Comparison of ENCODE assay signal across 34 cellular contexts in genomic region chr6:28497893-28498292, GRCh38. TPM values are rescaled to one million over a fixed set of nuclear protein-coding genes. Genes with fewer than 3 reads are reported as not detected.
"Had no signal": no experiment of that assay in that cellular context is flagged by ENCODE, and none has a peak within 500 bp of the region (broad histone marks: within the 10 kb centered on the region; RNA-seq: fewer than 3 reads in every experiment).

No MANE protein-coding gene starts in this region.

- H3K4me2 ChIP-seq: smooth muscle cell had no signal

- DNase-seq: heart left ventricle; islet precursor cell; left ventricle myocardium inferior; midbrain; mucosa of descending colon; naive thymus-derived CD4-positive, alpha-beta T cell; ovary; right lobe of liver; stimulated activated CD4-positive, alpha-beta T cell treated with anti-CD3 and anti-CD28 coated beads, Interleukin-1b, Interleukin-23, amount 100 ng/mL, for 48 hours; stimulated activated CD4-positive, alpha-beta T cell treated with anti-CD3 and anti-CD28 coated beads, Interleukin-2, amount 100 ng/mL, for 48 hours; stimulated activated CD4-positive, alpha-beta T cell treated with anti-CD3 and anti-CD28 coated beads, Interleukin-4, amount 100 ng/mL, for 4 hours; stimulated activated CD8-positive, alpha-beta memory T cell treated with anti-CD3 and anti-CD28 coated beads, Interleukin-4, amount 100 ng/mL, for 48 hours; stimulated activated naive CD4-positive, alpha-beta T cell treated with Interleukin-2 at 50 U/mL for 16 hours; stomach; testis; thyroid gland; transverse colon; upper lobe of right lung had no signal

- ATAC-seq: heart left ventricle; mucosa of descending colon; naive thymus-derived CD4-positive, alpha-beta T cell; natural killer cell treated with Interleukin-12 subunit alpha and Interleukin-12 subunit beta and Interleukin-15 and Interleukin-18, amount 100 ng/mL, for 72 hours; right lobe of liver; stimulated activated memory B cell treated with anti-CD40 and anti-IgM and Interleukin-4, amounts not matched to agents 10 μg/mL and 1 μg/mL and 100 μg/mL, for 72 hours; upper lobe of right lung had no signal

- H3K27ac ChIP-seq: heart left ventricle, left ventricle myocardium inferior, ovary, right atrium auricular region, right lobe of liver, stomach, testis, thyroid gland, transverse colon, upper lobe of right lung had no signal

- H3K36me3 ChIP-seq: heart left ventricle, left ventricle myocardium inferior, ovary, right atrium auricular region, right lobe of liver, stomach, thyroid gland, transverse colon, upper lobe of right lung had no signal

- H3K9me3 ChIP-seq: heart left ventricle, left ventricle myocardium inferior, mucosa of descending colon, ovary, right atrium auricular region, right lobe of liver, stomach, testis, thyroid gland, transverse colon, upper lobe of right lung had no signal

- FAIRE-seq: urothelium cell line had no signal

- H3K4me1 ChIP-seq: heart left ventricle, left ventricle myocardium inferior, right atrium auricular region, right lobe of liver, stomach, testis, thyroid gland, transverse colon, upper lobe of right lung had no signal

- H3K27me3 ChIP-seq: ovary, right atrium auricular region, right lobe of liver, testis, thyroid gland, upper lobe of right lung had no signal

- H3K4me3 ChIP-seq: heart left ventricle, left ventricle myocardium inferior, lung, mucosa of descending colon, ovary, right atrium auricular region, right lobe of liver, smooth muscle cell, stomach, testis, thyroid gland, transverse colon, upper lobe of right lung had no signal

RNA-seq across cellular contexts. Expression of gene GPX6, which starts 17.7 kb away (rescaled TPM):
- total RNA-seq: heart left ventricle; kidney epithelial cell; left ventricle myocardium inferior; lower leg skin; mesenteric fat pad; mucosa of descending colon; myocyte; naive thymus-derived CD4-positive, alpha-beta T cell; natural killer cell treated with Interleukin-12 subunit alpha and Interleukin-12 subunit beta and Interleukin-15 and Interleukin-18, amount 100 ng/mL, for 72 hours; omental fat pad; ovary; progenitor cell of endocrine pancreas; pulmonary artery endothelial cell; renal cortical epithelial cell; right atrium auricular region; right lobe of liver; skeletal muscle tissue; smooth muscle cell; stomach; thyroid gland; transverse colon; upper lobe of right lung had no signal
- polyA plus RNA-seq: heart left ventricle; lung; naive thymus-derived CD4-positive, alpha-beta T cell; neural cell; ovary; smooth muscle cell; stomach had no signal

RNA-seq across cellular contexts. Expression of gene GPX5, which starts 27.8 kb away (rescaled TPM):
- total RNA-seq: heart left ventricle; kidney epithelial cell; left ventricle myocardium inferior; lower leg skin; lung; mesenteric fat pad; mucosa of descending colon; myocyte; naive thymus-derived CD4-positive, alpha-beta T cell; natural killer cell treated with Interleukin-12 subunit alpha and Interleukin-12 subunit beta and Interleukin-15 and Interleukin-18, amount 100 ng/mL, for 72 hours; omental fat pad; ovary; progenitor cell of endocrine pancreas; pulmonary artery endothelial cell; renal cortical epithelial cell; right atrium auricular region; right lobe of liver; skeletal muscle tissue; stomach; thyroid gland; transverse colon; upper lobe of right lung had no signal
- polyA plus RNA-seq: heart left ventricle; lung; naive thymus-derived CD4-positive, alpha-beta T cell; neural cell; ovary; stomach had no signal
